ENCODE assay signal across 32 cellular contexts in genomic region chr4:125179727-125180126, GRCh38.
"Had no signal": no experiment of that assay in that cellular context is flagged by ENCODE, and none has a peak within 500 bp of the region (broad histone marks: within the 10 kb centered on the region; RNA-seq: fewer than 3 reads in every experiment).

No MANE protein-coding gene starts in this region.

- ATAC-seq: activated CD4-positive, CD25-positive, alpha-beta regulatory T cell treated with anti-CD3 and anti-CD28 coated beads, Interleukin-2, amount 50 U/mL, for 24 hours; activated CD8-positive, alpha-beta T cell treated with anti-CD3 and anti-CD28 coated beads for 36 hours; activated T-cell treated with anti-CD3 and anti-CD28 coated beads, Interleukin-2, amount 50 U/mL, for 4 hours; activated T-helper 17 cell treated with anti-CD3 and anti-CD28 coated beads, Interleukin-2, amount 50 U/mL, for 72 hours; esophagus mucosa had no signal

- H3K27ac ChIP-seq: brain microvascular endothelial cell, coronary artery, dorsolateral prefrontal cortex, WERI-Rb-1 had no signal

- H3K4me3 Mint-ChIP-seq: activated B cell treated with CpG ODN at 0.5 μM for 24 hours; activated CD8-positive, alpha-beta T cell treated with anti-CD3 and anti-CD28 coated beads for 36 hours; activated naive CD8-positive, alpha-beta T cell; activated T-cell treated with anti-CD3 and anti-CD28 coated beads, Interleukin-2, amount 50 U/mL, for 4 hours; activated T-helper 17 cell treated with anti-CD3 and anti-CD28 coated beads, Interleukin-2, amount 50 U/mL, for 72 hours; central memory CD8-positive, alpha-beta T cell; dendritic cell treated with granulocyte-macrophage colony-stimulating factor and Interleukin-4, amounts not matched to agents 40 ng/mL and 50 ng/mL, for 4 days; endodermal cell; T-helper 2 cell treated with Interferon-gamma antibody and Interleukin-4, amounts not matched to agents 5 μg/mL and 100 μg/mL, for 36 hours had no signal

- H3K4me1 Mint-ChIP-seq: activated B cell treated with CpG ODN at 0.5 μM for 24 hours; activated T-helper 17 cell treated with anti-CD3 and anti-CD28 coated beads, Interleukin-2, amount 50 U/mL, for 72 hours; central memory CD8-positive, alpha-beta T cell; endodermal cell had no signal

- FAIRE-seq: astrocyte, bronchial epithelial cell, frontal cortex had no signal

- H3K9me3 Mint-ChIP-seq: activated B cell treated with CpG ODN at 0.5 μM for 24 hours; activated T-cell treated with anti-CD3 and anti-CD28 coated beads, Interleukin-2, amount 50 U/mL, for 4 hours; endodermal cell; T-helper 2 cell treated with Interferon-gamma antibody and Interleukin-4, amounts not matched to agents 5 μg/mL and 100 μg/mL, for 36 hours had no signal

- H3K27me3 ChIP-seq: brain microvascular endothelial cell, dorsolateral prefrontal cortex had no signal

- H3K36me3 ChIP-seq: brain microvascular endothelial cell, WERI-Rb-1 had no signal

- H3K36me3 Mint-ChIP-seq: activated naive CD8-positive, alpha-beta T cell had no signal

- H3K4me3 ChIP-seq: coronary artery, dorsolateral prefrontal cortex had no signal

- H3K27me3 Mint-ChIP-seq: activated B cell treated with CpG ODN at 0.5 μM for 24 hours; activated CD8-positive, alpha-beta T cell treated with anti-CD3 and anti-CD28 coated beads for 36 hours; activated naive CD8-positive, alpha-beta T cell; activated T-helper 17 cell treated with anti-CD3 and anti-CD28 coated beads, Interleukin-2, amount 50 U/mL, for 72 hours; central memory CD8-positive, alpha-beta T cell; dendritic cell treated with granulocyte-macrophage colony-stimulating factor and Interleukin-4, amounts not matched to agents 40 ng/mL and 50 ng/mL, for 4 days had no signal

- DNase-seq: activated B cell treated with CpG ODN at 0.5 μM for 24 hours; activated CD4-positive, alpha-beta T cell treated with anti-CD3 and anti-CD28 coated beads for 48 hours; activated CD4-positive, alpha-beta T cell treated with anti-CD3 and anti-CD28 coated beads, Interleukin-2, amount 50 U/mL, for 1 hour; activated CD4-positive, alpha-beta T cell treated with anti-CD3 and anti-CD28 coated beads, Interleukin-2, amount 50 U/mL, for 48 hours; activated CD8-positive, alpha-beta memory T cell treated with anti-CD3 and anti-CD28 coated beads for 24 hours; activated CD8-positive, alpha-beta T cell treated with anti-CD3 and anti-CD28 coated beads for 36 hours; activated effector memory CD4-positive, alpha-beta T cell treated with Interleukin-2 at 50 U/mL for 16 hours; activated gamma-delta T cell treated with Interleukin-2 at 50 U/mL for 16 hours; activated naive CD4-positive, alpha-beta T cell treated with anti-CD3 and anti-CD28 coated beads, Interleukin-2, amount 50 U/mL, for 16 hours; activated naive CD4-positive, alpha-beta T cell treated with Interleukin-2 at 50 U/mL for 16 hours; activated T-cell treated with anti-CD3 and anti-CD28 coated beads, Interleukin-2, amount 50 U/mL, for 4 hours; amniotic stem cell; anterior cingulate cortex; brain microvascular endothelial cell; dorsolateral prefrontal cortex; effector memory CD4-positive, alpha-beta T cell; endodermal cell; foreskin fibroblast; head of caudate nucleus; T1000; WERI-Rb-1 had no signal

- H3K27ac Mint-ChIP-seq: activated B cell treated with CpG ODN at 0.5 μM for 24 hours; activated CD8-positive, alpha-beta T cell treated with anti-CD3 and anti-CD28 coated beads for 36 hours; activated naive CD8-positive, alpha-beta T cell; activated T-helper 17 cell treated with anti-CD3 and anti-CD28 coated beads, Interleukin-2, amount 50 U/mL, for 72 hours; dendritic cell treated with granulocyte-macrophage colony-stimulating factor and Interleukin-4, amounts not matched to agents 40 ng/mL and 50 ng/mL, for 4 days; endodermal cell; T-helper 2 cell treated with Interferon-gamma antibody and Interleukin-4, amounts not matched to agents 5 μg/mL and 100 μg/mL, for 36 hours had no signal
